ENCODE assay signal across 1 cellular context in the genomic region with DNA sequence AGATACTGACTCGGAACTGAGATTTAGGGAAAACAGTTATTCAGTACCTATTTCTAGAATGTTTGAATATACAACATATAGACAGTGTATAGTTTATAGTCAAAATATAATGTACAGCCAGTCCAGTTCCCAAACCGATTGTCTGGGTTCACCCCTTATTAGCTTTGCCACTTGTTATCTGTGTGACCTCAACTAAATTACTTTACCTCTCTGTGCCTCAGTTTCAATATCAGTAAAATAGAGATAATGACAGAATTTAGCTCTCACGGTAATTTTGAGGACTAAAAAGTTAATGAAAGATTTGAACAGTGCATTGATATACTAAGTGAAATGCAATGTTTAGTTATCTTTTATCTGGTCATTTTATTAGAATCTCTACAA.
TF ChIP-seq lines count a peak whose summit lies in the region.

No MANE protein-coding gene starts in this region.

TF ChIP-seq in K562, 482 proteins besides CTCF, POLR2A, EP300 and RAD21 (continued from another document and continues in another):
- TF ChIP-seq, protein P1, sequence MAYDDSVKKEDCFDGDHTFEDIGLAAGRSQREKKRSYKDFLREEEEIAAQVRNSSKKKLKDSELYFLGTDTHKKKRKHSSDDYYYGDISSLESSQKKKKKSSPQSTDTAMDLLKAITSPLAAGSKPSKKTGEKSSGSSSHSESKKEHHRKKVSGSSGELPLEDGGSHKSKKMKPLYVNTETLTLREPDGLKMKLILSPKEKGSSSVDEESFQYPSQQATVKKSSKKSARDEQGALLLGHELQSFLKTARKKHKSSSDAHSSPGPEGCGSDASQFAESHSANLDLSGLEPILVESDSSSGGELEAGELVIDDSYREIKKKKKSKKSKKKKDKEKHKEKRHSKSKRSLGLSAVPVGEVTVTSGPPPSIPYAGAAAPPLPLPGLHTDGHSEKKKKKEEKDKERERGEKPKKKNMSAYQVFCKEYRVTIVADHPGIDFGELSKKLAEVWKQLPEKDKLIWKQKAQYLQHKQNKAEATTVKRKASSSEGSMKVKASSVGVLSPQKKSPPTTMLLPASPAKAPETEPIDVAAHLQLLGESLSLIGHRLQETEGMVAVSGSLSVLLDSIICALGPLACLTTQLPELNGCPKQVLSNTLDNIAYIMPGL (CRISPR knock-in tag; IDR thresholded peaks at IDR 0.05), result no peak
- no peak for TF ChIP-seq NRF1 (conservative IDR thresholded peaks at IDR 0.05 in 1 of 2, IDR thresholded peaks at IDR 0.05 in 1 of 2)
- peak; percentile 64 for TF ChIP-seq ZFP36 (IDR thresholded peaks at IDR 0.05; ENCODE audit: low read depth, low read length, partially characterized antibody)
- TF ChIP-seq, protein P2, sequence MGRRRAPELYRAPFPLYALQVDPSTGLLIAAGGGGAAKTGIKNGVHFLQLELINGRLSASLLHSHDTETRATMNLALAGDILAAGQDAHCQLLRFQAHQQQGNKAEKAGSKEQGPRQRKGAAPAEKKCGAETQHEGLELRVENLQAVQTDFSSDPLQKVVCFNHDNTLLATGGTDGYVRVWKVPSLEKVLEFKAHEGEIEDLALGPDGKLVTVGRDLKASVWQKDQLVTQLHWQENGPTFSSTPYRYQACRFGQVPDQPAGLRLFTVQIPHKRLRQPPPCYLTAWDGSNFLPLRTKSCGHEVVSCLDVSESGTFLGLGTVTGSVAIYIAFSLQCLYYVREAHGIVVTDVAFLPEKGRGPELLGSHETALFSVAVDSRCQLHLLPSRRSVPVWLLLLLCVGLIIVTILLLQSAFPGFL (CRISPR knock-in tag; IDR thresholded peaks at IDR 0.05), result no peak
- TF ChIP-seq, protein P3, sequence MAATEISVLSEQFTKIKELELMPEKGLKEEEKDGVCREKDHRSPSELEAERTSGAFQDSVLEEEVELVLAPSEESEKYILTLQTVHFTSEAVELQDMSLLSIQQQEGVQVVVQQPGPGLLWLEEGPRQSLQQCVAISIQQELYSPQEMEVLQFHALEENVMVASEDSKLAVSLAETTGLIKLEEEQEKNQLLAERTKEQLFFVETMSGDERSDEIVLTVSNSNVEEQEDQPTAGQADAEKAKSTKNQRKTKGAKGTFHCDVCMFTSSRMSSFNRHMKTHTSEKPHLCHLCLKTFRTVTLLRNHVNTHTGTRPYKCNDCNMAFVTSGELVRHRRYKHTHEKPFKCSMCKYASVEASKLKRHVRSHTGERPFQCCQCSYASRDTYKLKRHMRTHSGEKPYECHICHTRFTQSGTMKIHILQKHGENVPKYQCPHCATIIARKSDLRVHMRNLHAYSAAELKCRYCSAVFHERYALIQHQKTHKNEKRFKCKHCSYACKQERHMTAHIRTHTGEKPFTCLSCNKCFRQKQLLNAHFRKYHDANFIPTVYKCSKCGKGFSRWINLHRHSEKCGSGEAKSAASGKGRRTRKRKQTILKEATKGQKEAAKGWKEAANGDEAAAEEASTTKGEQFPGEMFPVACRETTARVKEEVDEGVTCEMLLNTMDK (IDR thresholded peaks at IDR 0.05; ENCODE audit: borderline replicate concordance, insufficient read depth, low read depth, low read length, poor library complexity, severe bottlenecking), result no peak
- TF ChIP-seq RCOR1 (IDR thresholded peaks at IDR 0.05; ENCODE audit: borderline replicate concordance in 1 of 2, low read depth in 2 of 2, low read length in 2 of 2), result peak in 1 of 2 experiments; percentile 32; a peak in 1 of 4 replicates
- peak; percentile 94 for TF ChIP-seq RBM25 (IDR thresholded peaks at IDR 0.05; ENCODE audit: low read depth, low read length, severe bottlenecking)
- TF ChIP-seq BRD4 (IDR thresholded peaks at IDR 0.05), result no peak
- no peak for TF ChIP-seq NCOA1 (IDR thresholded peaks at IDR 0.05; ENCODE audit: low read depth)
- TF ChIP-seq ZNF445 (CRISPR knock-in tag; IDR thresholded peaks at IDR 0.05; ENCODE audit: low read depth), result 0 out of 2 replicates have a peak, but pooled peaks have one; percentile 12
- TF ChIP-seq ZNF79 (CRISPR knock-in tag; IDR thresholded peaks at IDR 0.05; ENCODE audit: low read depth), result no peak
- TF ChIP-seq, protein P4, sequence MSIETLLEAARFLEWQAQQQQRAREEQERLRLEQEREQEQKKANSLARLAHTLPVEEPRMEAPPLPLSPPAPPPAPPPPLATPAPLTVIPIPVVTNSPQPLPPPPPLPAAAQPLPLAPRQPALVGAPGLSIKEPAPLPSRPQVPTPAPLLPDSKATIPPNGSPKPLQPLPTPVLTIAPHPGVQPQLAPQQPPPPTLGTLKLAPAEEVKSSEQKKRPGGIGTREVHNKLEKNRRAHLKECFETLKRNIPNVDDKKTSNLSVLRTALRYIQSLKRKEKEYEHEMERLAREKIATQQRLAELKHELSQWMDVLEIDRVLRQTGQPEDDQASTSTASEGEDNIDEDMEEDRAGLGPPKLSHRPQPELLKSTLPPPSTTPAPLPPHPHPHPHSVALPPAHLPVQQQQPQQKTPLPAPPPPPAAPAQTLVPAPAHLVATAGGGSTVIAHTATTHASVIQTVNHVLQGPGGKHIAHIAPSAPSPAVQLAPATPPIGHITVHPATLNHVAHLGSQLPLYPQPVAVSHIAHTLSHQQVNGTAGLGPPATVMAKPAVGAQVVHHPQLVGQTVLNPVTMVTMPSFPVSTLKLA (conservative IDR thresholded peaks at IDR 0.05), result no peak
- TF ChIP-seq, protein P5, sequence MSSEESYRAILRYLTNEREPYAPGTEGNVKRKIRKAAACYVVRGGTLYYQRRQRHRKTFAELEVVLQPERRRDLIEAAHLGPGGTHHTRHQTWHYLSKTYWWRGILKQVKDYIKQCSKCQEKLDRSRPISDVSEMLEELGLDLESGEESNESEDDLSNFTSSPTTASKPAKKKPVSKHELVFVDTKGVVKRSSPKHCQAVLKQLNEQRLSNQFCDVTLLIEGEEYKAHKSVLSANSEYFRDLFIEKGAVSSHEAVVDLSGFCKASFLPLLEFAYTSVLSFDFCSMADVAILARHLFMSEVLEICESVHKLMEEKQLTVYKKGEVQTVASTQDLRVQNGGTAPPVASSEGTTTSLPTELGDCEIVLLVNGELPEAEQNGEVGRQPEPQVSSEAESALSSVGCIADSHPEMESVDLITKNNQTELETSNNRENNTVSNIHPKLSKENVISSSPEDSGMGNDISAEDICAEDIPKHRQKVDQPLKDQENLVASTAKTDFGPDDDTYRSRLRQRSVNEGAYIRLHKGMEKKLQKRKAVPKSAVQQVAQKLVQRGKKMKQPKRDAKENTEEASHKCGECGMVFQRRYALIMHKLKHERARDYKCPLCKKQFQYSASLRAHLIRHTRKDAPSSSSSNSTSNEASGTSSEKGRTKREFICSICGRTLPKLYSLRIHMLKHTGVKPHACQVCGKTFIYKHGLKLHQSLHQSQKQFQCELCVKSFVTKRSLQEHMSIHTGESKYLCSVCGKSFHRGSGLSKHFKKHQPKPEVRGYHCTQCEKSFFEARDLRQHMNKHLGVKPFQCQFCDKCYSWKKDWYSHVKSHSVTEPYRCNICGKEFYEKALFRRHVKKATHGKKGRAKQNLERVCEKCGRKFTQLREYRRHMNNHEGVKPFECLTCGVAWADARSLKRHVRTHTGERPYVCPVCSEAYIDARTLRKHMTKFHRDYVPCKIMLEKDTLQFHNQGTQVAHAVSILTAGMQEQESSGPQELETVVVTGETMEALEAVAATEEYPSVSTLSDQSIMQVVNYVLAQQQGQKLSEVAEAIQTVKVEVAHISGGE (CRISPR knock-in tag; IDR thresholded peaks at IDR 0.05), result no peak
- TF ChIP-seq RBFOX2 (IDR thresholded peaks at IDR 0.05; ENCODE audit: low read depth, low read length), result no peak
- TF ChIP-seq TCFL5 (CRISPR knock-in tag; conservative IDR thresholded peaks at IDR 0.05), result no peak
- TF ChIP-seq, protein P6, sequence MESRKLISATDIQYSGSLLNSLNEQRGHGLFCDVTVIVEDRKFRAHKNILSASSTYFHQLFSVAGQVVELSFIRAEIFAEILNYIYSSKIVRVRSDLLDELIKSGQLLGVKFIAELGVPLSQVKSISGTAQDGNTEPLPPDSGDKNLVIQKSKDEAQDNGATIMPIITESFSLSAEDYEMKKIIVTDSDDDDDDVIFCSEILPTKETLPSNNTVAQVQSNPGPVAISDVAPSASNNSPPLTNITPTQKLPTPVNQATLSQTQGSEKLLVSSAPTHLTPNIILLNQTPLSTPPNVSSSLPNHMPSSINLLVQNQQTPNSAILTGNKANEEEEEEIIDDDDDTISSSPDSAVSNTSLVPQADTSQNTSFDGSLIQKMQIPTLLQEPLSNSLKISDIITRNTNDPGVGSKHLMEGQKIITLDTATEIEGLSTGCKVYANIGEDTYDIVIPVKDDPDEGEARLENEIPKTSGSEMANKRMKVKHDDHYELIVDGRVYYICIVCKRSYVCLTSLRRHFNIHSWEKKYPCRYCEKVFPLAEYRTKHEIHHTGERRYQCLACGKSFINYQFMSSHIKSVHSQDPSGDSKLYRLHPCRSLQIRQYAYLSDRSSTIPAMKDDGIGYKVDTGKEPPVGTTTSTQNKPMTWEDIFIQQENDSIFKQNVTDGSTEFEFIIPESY (CRISPR knock-in tag; IDR thresholded peaks at IDR 0.05), result no peak
- TF ChIP-seq SIN3B (IDR thresholded peaks at IDR 0.05; ENCODE audit: low read depth), result no peak
- 0 out of 2 replicates have a peak, but pooled peaks have one; percentile 36 for TF ChIP-seq ADNP (tag; IDR thresholded peaks at IDR 0.05)
- TF ChIP-seq SNRNP70 (optimal IDR thresholded peaks at IDR 0.05; ENCODE audit: low read depth, low read length), result no peak
- no peak for TF ChIP-seq NBN (IDR thresholded peaks at IDR 0.05; ENCODE audit: low read depth)
- TF ChIP-seq CHCHD3 (CRISPR knock-in tag; IDR thresholded peaks at IDR 0.05), result no peak
- TF ChIP-seq GTF2A2 (tag; IDR thresholded peaks at IDR 0.05), result no peak
- TF ChIP-seq STAG1 (CRISPR knock-in tag; IDR thresholded peaks at IDR 0.05; ENCODE audit: borderline replicate concordance), result no peak
- peak; percentile 56 to 82 for TF ChIP-seq KDM1A (IDR thresholded peaks at IDR 0.05)
- TF ChIP-seq PRPF4 (IDR thresholded peaks at IDR 0.05; ENCODE audit: insufficient read depth, low read depth, low read length, poor library complexity, severe bottlenecking), result no peak
- TF ChIP-seq, protein P7, sequence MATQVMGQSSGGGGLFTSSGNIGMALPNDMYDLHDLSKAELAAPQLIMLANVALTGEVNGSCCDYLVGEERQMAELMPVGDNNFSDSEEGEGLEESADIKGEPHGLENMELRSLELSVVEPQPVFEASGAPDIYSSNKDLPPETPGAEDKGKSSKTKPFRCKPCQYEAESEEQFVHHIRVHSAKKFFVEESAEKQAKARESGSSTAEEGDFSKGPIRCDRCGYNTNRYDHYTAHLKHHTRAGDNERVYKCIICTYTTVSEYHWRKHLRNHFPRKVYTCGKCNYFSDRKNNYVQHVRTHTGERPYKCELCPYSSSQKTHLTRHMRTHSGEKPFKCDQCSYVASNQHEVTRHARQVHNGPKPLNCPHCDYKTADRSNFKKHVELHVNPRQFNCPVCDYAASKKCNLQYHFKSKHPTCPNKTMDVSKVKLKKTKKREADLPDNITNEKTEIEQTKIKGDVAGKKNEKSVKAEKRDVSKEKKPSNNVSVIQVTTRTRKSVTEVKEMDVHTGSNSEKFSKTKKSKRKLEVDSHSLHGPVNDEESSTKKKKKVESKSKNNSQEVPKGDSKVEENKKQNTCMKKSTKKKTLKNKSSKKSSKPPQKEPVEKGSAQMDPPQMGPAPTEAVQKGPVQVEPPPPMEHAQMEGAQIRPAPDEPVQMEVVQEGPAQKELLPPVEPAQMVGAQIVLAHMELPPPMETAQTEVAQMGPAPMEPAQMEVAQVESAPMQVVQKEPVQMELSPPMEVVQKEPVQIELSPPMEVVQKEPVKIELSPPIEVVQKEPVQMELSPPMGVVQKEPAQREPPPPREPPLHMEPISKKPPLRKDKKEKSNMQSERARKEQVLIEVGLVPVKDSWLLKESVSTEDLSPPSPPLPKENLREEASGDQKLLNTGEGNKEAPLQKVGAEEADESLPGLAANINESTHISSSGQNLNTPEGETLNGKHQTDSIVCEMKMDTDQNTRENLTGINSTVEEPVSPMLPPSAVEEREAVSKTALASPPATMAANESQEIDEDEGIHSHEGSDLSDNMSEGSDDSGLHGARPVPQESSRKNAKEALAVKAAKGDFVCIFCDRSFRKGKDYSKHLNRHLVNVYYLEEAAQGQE (CRISPR knock-in tag; IDR thresholded peaks at IDR 0.05; ENCODE audit: low read depth), result no peak
- TF ChIP-seq, protein P8, sequence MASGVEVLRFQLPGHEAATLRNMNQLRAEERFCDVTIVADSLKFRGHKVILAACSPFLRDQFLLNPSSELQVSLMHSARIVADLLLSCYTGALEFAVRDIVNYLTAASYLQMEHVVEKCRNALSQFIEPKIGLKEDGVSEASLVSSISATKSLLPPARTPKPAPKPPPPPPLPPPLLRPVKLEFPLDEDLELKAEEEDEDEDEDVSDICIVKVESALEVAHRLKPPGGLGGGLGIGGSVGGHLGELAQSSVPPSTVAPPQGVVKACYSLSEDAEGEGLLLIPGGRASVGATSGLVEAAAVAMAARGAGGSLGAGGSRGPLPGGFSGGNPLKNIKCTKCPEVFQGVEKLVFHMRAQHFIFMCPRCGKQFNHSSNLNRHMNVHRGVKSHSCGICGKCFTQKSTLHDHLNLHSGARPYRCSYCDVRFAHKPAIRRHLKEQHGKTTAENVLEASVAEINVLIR (CRISPR knock-in tag; IDR thresholded peaks at IDR 0.05), result no peak
- TF ChIP-seq SRSF9 (IDR thresholded peaks at IDR 0.05; ENCODE audit: borderline replicate concordance, low read depth, low read length), result no peak
- TF ChIP-seq NFIC (IDR thresholded peaks at IDR 0.05), result no peak
- TF ChIP-seq RBM34 (IDR thresholded peaks at IDR 0.05; ENCODE audit: borderline replicate concordance, insufficient read depth, low read length), result no peak
- TF ChIP-seq NCOA6 (IDR thresholded peaks at IDR 0.05), result peak; percentile 42; the same call in 1 of the 2 replicates
- TF ChIP-seq, protein P9, sequence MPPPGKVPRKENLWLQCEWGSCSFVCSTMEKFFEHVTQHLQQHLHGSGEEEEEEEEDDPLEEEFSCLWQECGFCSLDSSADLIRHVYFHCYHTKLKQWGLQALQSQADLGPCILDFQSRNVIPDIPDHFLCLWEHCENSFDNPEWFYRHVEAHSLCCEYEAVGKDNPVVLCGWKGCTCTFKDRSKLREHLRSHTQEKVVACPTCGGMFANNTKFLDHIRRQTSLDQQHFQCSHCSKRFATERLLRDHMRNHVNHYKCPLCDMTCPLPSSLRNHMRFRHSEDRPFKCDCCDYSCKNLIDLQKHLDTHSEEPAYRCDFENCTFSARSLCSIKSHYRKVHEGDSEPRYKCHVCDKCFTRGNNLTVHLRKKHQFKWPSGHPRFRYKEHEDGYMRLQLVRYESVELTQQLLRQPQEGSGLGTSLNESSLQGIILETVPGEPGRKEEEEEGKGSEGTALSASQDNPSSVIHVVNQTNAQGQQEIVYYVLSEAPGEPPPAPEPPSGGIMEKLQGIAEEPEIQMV (tag; conservative IDR thresholded peaks at IDR 0.05; ENCODE audit: low read depth), result no peak
- TF ChIP-seq WHSC1 (IDR thresholded peaks at IDR 0.05; ENCODE audit: low read length), result no peak
- TF ChIP-seq HNRNPLL (IDR thresholded peaks at IDR 0.05; ENCODE audit: low read depth, low read length, poor library complexity, severe bottlenecking), result no peak
- TF ChIP-seq ZNF695 (CRISPR knock-in tag; IDR thresholded peaks at IDR 0.05), result no peak
- no peak for TF ChIP-seq PURB (CRISPR knock-in tag; IDR thresholded peaks at IDR 0.05; ENCODE audit: low read depth)
- TF ChIP-seq HDAC3 (IDR thresholded peaks at IDR 0.05; ENCODE audit: borderline replicate concordance, partially characterized antibody), result peak; percentile 29
- no peak for TF ChIP-seq CBX2 (IDR thresholded peaks at IDR 0.05; ENCODE audit: insufficient read depth, low read length, poor library complexity, severe bottlenecking)
- no peak for TF ChIP-seq BCL6 (CRISPR knock-in tag; IDR thresholded peaks at IDR 0.05)
- TF ChIP-seq, protein P10, sequence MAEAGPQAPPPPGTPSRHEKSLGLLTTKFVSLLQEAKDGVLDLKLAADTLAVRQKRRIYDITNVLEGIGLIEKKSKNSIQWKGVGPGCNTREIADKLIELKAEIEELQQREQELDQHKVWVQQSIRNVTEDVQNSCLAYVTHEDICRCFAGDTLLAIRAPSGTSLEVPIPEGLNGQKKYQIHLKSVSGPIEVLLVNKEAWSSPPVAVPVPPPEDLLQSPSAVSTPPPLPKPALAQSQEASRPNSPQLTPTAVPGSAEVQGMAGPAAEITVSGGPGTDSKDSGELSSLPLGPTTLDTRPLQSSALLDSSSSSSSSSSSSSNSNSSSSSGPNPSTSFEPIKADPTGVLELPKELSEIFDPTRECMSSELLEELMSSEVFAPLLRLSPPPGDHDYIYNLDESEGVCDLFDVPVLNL (CRISPR knock-in tag; IDR thresholded peaks at IDR 0.05; ENCODE audit: low read depth), result no peak
